Comparison of ENCODE assay signal across 9 cellular contexts in the genomic region with DNA sequence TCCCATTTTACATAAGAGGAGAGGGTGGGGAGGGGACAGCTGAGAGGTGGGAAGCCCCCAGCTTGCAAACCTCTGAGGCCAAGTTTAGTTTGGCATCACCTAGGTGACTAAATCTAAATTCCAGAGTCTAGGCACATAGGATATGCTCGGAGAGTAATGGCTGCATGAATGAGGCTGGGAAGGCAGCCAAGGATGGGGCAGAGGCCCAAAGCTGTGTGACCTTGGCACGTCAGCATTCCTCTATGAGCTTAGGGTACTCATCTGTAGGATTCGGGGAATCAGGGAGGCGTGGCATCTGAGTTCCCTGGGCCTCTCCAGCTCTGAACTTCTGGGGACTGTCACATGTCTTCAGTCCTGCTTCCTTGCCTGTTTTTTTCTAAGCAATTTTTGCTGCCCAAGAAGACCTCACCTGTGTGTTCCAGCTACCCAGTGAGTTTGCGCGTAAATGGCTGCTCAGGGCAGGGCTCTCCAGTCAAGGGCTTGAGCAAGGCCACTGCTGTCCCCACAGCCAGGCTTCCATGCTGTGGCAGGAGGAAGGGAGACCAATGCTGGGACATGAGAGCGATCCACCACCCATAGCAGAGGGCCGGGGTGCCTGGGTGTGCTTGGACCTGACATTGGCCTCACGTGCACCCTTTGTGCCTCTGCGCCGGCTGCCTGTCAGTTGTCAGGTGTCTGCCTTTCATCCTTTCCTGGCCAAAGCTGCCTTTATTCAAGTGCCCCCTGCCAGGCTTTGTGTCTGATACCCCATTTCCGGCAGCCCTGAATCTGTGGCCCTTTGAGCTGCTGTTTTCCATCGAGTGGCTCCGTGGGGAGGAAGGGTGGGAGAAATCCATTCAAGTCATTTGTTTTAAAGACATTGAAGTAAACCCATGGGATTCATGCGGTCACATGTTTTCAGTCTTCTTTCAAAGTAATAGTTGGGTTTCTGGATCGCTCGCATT. TPM values are rescaled to one million over a fixed set of nuclear protein-coding genes. Genes with fewer than 3 reads are reported as not detected.
A peak's percentile ranks its signal among the peaks of the same experiment; 100 is the strongest.
DNase-seq lines count a peak whose midpoint lies in the region; ATAC-seq lines count a peak whose summit lies in the region.
"Had no signal": no experiment of that assay in that cellular context is flagged by ENCODE, and none has a peak within 500 bp of the region (broad histone marks: within the 10 kb centered on the region; RNA-seq: fewer than 3 reads in every experiment).

No MANE protein-coding gene starts in this region.

- peak; percentile 67 for DNase-seq in DMS153 treated with DMSO at 0.1 percent for 48 hours (lab: John Stamatoyannopoulos, UW; ENCODE audit: unreplicated experiment)
- DNase-seq in NCI-H2107 treated with DMSO at 0.1 percent for 48 hours (lab: John Stamatoyannopoulos, UW; ENCODE audit: unreplicated experiment) = peak; percentile 92
- DNase-seq in glomerular visceral epithelial cell (ENCODE audit: extremely low spot score) = peak; percentile 83
- peak; percentile 79 for DNase-seq in renal cortical epithelial cell (ENCODE audit: low read depth)
- no peak for DNase-seq in stimulated activated naive CD4-positive, alpha-beta T cell treated with Interleukin-2 at 50 U/mL for 16 hours (lab: John Stamatoyannopoulos, UW)
- DNase-seq in SIG-M5 (lab: John Stamatoyannopoulos, UW) = no peak

- ATAC-seq in GM18861 (IDR thresholded peaks at IDR 0.05; ENCODE audit: unreplicated experiment) (no peak), GM19035 (IDR thresholded peaks at IDR 0.05; ENCODE audit: unreplicated experiment) (no peak)
- ATAC-seq: activated T-helper 17 cell treated with anti-CD3 and anti-CD28 coated beads, Interleukin-2, amount 50 U/mL, for 72 hours had no signal

RNA-seq across cellular contexts. Expression of gene DAGLA, which starts 14.0 kb away (rescaled TPM):
- total RNA-seq in renal cortical epithelial cell = 1.7 and 6.8 TPM in 2 replicates

RNA-seq across cellular contexts. Expression of gene MYRF, which starts 58.3 kb away (rescaled TPM):
- 4.2 and 20.0 TPM in 2 replicates for total RNA-seq in renal cortical epithelial cell

Comparison
In these comparisons a context has a peak if more than half of its experiments do, and no peak if none do; other contexts are left out.
1. DNase-seq: peak in DMS153 treated with DMSO at 0.1 percent for 48 hours (single experiment), NCI-H2107 treated with DMSO at 0.1 percent for 48 hours (single experiment), glomerular visceral epithelial cell (single experiment) and renal cortical epithelial cell (single experiment); none in stimulated activated naive CD4-positive, alpha-beta T cell treated with Interleukin-2 at 50 U/mL for 16 hours (single experiment) and SIG-M5 (single experiment).